Comparison of ENCODE assay signal across 28 cellular contexts in the genomic region with DNA sequence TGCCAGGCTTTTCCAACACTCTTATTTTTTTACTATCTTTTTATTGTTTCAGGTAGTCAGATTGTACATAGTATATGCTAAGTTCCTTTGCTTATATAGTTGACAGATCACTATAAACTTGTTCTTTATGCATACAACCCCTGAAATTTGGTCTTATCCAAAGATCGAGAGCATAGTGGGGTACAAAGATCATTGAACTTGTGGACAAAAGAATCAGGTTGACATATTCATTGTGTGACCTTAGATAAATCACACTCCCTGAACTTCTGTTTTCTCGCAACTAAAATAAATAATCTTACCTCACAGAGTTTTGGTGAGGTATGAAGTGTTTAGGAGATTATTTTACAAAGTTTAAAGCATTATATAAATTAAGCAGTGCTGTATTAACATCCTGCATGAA.
"Had no signal": no experiment of that assay in that cellular context is flagged by ENCODE, and none has a peak within 500 bp of the region (broad histone marks: within the 10 kb centered on the region; RNA-seq: fewer than 3 reads in every experiment).

No MANE protein-coding gene starts in this region.

- H3K4me3 ChIP-seq: colonic mucosa, coronary artery, dorsolateral prefrontal cortex, esophagus muscularis mucosa, esophagus squamous epithelium, gastrocnemius medialis, gastroesophageal sphincter, heart left ventricle, heart right ventricle had no signal

- H3K9me3 ChIP-seq: colonic mucosa, esophagus muscularis mucosa, esophagus squamous epithelium, gastrocnemius medialis, gastroesophageal sphincter, heart left ventricle, heart right ventricle had no signal

- DNase-seq: colonic mucosa; cortex of kidney; dermis blood vessel endothelial cell; dorsolateral prefrontal cortex; effector CD4-positive, alpha-beta T cell; effector CD8-positive, alpha-beta T cell; effector memory CD4-positive, alpha-beta T cell; effector memory CD8-positive, alpha-beta T cell; endodermal cell; erythroblast; esophagus squamous epithelium; foreskin fibroblast; foreskin keratinocyte; foreskin melanocyte; gastrocnemius medialis; glutamatergic neuron; head of caudate nucleus; heart left ventricle; heart right ventricle had no signal

- ATAC-seq: effector memory CD8-positive, alpha-beta T cell; esophagus mucosa; foreskin keratinocyte; gastrocnemius medialis; gastroesophageal sphincter; heart left ventricle; heart right ventricle had no signal

- H3K36me3 ChIP-seq: colonic mucosa, esophagus muscularis mucosa, esophagus squamous epithelium, gastrocnemius medialis, gastroesophageal sphincter, heart left ventricle, heart right ventricle had no signal

- H3K27ac ChIP-seq: colonic mucosa, coronary artery, dorsolateral prefrontal cortex, epithelial cell of prostate, esophagus muscularis mucosa, esophagus squamous epithelium, foreskin keratinocyte, gastrocnemius medialis, gastroesophageal sphincter, heart left ventricle, heart right ventricle had no signal

- FAIRE-seq: colon, endometrium, endothelial cell of umbilical vein, frontal cortex had no signal

- H3K4me1 ChIP-seq: colonic mucosa had no signal

- H3K27me3 ChIP-seq: colonic mucosa, dorsolateral prefrontal cortex, esophagus muscularis mucosa, esophagus squamous epithelium, foreskin keratinocyte, gastrocnemius medialis, gastroesophageal sphincter, heart left ventricle, heart right ventricle had no signal
